Comparison of ENCODE assay signal across 17 cellular contexts in the genomic region with DNA sequence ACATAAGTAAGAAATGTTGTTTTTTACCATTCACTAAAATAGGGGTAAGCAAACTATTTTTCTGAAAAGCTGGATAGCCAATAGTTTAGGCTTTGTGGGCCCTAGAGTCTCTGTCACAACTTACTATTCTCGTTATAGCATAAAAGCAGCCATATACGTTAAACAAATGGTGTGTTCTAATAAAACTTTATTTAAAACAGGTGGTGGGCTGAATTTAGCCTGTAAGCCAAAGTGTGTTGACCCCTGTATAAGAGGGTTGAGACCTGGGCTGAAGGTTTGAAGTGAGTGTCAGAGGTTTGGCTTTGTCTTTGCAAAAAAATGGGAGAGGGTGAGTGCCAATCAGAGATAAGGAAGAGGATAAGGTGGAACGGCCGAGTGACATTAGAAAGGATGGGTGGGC.
"Had no signal": no experiment of that assay in that cellular context is flagged by ENCODE, and none has a peak within 500 bp of the region (broad histone marks: within the 10 kb centered on the region; RNA-seq: fewer than 3 reads in every experiment).

No MANE protein-coding gene starts in this region.

- H3K4me1 Mint-ChIP-seq: activated CD8-positive, alpha-beta memory T cell treated with anti-CD3 and anti-CD28 coated beads, Interleukin-2, amount 10 ng/mL, durations not matched to agents 7 days and 5 days; activated naive CD4-positive, alpha-beta T cell treated with anti-CD3 and anti-CD28 coated beads, Interleukin-2, amount 10 ng/mL, durations not matched to agents 7 days and 5 days; stimulated activated effector memory CD8-positive, alpha-beta T cell treated with anti-CD3 and anti-CD28 coated beads, Interleukin-12 subunit alpha, Interleukin-12 subunit beta, amount 100 ng/mL, for 72 hours had no signal

- H3K4me1 ChIP-seq: esophagus squamous epithelium, gastrocnemius medialis, testis had no signal

- H3K4me3 ChIP-seq: esophagus squamous epithelium, gastrocnemius medialis, testis had no signal

- H3K4me3 Mint-ChIP-seq: activated CD4-positive, alpha-beta memory T cell treated with anti-CD3 and anti-CD28 coated beads for 36 hours; activated CD8-positive, alpha-beta memory T cell treated with anti-CD3 and anti-CD28 coated beads, Interleukin-2, amount 10 ng/mL, durations not matched to agents 7 days and 5 days; activated naive CD4-positive, alpha-beta T cell treated with anti-CD3 and anti-CD28 coated beads, Interleukin-2, amount 10 ng/mL, durations not matched to agents 7 days and 5 days; endodermal cell; stimulated activated effector memory CD8-positive, alpha-beta T cell treated with anti-CD3 and anti-CD28 coated beads, Interleukin-12 subunit alpha, Interleukin-12 subunit beta, amount 100 ng/mL, for 72 hours; type B pancreatic cell had no signal

- H3K27me3 ChIP-seq: esophagus squamous epithelium, gastrocnemius medialis, testis had no signal

- H3K36me3 Mint-ChIP-seq: activated CD4-positive, alpha-beta memory T cell treated with anti-CD3 and anti-CD28 coated beads for 36 hours; activated CD8-positive, alpha-beta memory T cell treated with anti-CD3 and anti-CD28 coated beads, Interleukin-2, amount 10 ng/mL, durations not matched to agents 7 days and 5 days; activated naive CD4-positive, alpha-beta T cell treated with anti-CD3 and anti-CD28 coated beads, Interleukin-2, amount 10 ng/mL, durations not matched to agents 7 days and 5 days; stimulated activated effector memory CD8-positive, alpha-beta T cell treated with anti-CD3 and anti-CD28 coated beads, Interleukin-12 subunit alpha, Interleukin-12 subunit beta, amount 100 ng/mL, for 72 hours; type B pancreatic cell had no signal

- H3K27ac ChIP-seq: esophagus squamous epithelium, testis had no signal

- H3K27ac Mint-ChIP-seq: activated CD4-positive, alpha-beta memory T cell treated with anti-CD3 and anti-CD28 coated beads for 36 hours; activated CD8-positive, alpha-beta memory T cell treated with anti-CD3 and anti-CD28 coated beads, Interleukin-2, amount 10 ng/mL, durations not matched to agents 7 days and 5 days; activated naive CD4-positive, alpha-beta T cell treated with anti-CD3 and anti-CD28 coated beads, Interleukin-2, amount 10 ng/mL, durations not matched to agents 7 days and 5 days; stimulated activated effector memory CD8-positive, alpha-beta T cell treated with anti-CD3 and anti-CD28 coated beads, Interleukin-12 subunit alpha, Interleukin-12 subunit beta, amount 100 ng/mL, for 72 hours; type B pancreatic cell had no signal

- H3K36me3 ChIP-seq: esophagus squamous epithelium, gastrocnemius medialis had no signal

- H3K27me3 Mint-ChIP-seq: activated naive CD4-positive, alpha-beta T cell treated with anti-CD3 and anti-CD28 coated beads, Interleukin-2, amount 10 ng/mL, durations not matched to agents 7 days and 5 days; type B pancreatic cell had no signal

- H3K9me3 ChIP-seq: esophagus squamous epithelium, gastrocnemius medialis, testis had no signal

- ATAC-seq: activated CD8-positive, alpha-beta memory T cell treated with anti-CD3 and anti-CD28 coated beads, Interleukin-2, amount 10 ng/mL, durations not matched to agents 7 days and 5 days; stimulated activated effector memory CD8-positive, alpha-beta T cell treated with anti-CD3 and anti-CD28 coated beads, Interleukin-12 subunit alpha, Interleukin-12 subunit beta, amount 100 ng/mL, for 72 hours had no signal

- DNase-seq: activated CD4-positive, alpha-beta memory T cell treated with anti-CD3 and anti-CD28 coated beads for 36 hours; activated CD4-positive, alpha-beta T cell treated with anti-CD3 and anti-CD28 coated beads for 48 hours; activated CD4-positive, CD25-positive, alpha-beta regulatory T cell; activated CD8-positive, alpha-beta memory T cell treated with anti-CD3 and anti-CD28 coated beads, Interleukin-2, amount 10 ng/mL, durations not matched to agents 7 days and 5 days; activated effector memory CD4-positive, alpha-beta T cell treated with anti-CD3 and anti-CD28 coated beads, Interleukin-2, amount 50 U/mL, for 16 hours; activated naive CD4-positive, alpha-beta T cell treated with anti-CD3 and anti-CD28 coated beads, Interleukin-2, amount 10 ng/mL, durations not matched to agents 7 days and 5 days; activated T-cell treated with anti-CD3 and anti-CD28 coated beads for 4 hours; cerebellar nuclear complex; cortex of kidney; endodermal cell; esophagus squamous epithelium; stimulated activated CD4-positive, alpha-beta T cell treated with anti-CD3 and anti-CD28 coated beads, Interleukin-2, amount 100 ng/mL, for 24 hours; T-helper 9 cell; testis had no signal

- H3K9me3 Mint-ChIP-seq: activated CD4-positive, alpha-beta memory T cell treated with anti-CD3 and anti-CD28 coated beads for 36 hours; activated naive CD4-positive, alpha-beta T cell treated with anti-CD3 and anti-CD28 coated beads, Interleukin-2, amount 10 ng/mL, durations not matched to agents 7 days and 5 days; endodermal cell; stimulated activated effector memory CD8-positive, alpha-beta T cell treated with anti-CD3 and anti-CD28 coated beads, Interleukin-12 subunit alpha, Interleukin-12 subunit beta, amount 100 ng/mL, for 72 hours; type B pancreatic cell had no signal
